ENCODE assay signal across 30 cellular contexts in genomic region chr6:125558451-125558850, GRCh38.
DNase-seq lines count a peak whose midpoint lies in the region; ATAC-seq, FAIRE-seq and TF ChIP-seq lines count a peak whose summit lies in the region.
"Had no signal": no experiment of that assay in that cellular context is flagged by ENCODE, and none has a peak within 500 bp of the region (broad histone marks: within the 10 kb centered on the region; RNA-seq: fewer than 3 reads in every experiment).

No MANE protein-coding gene starts in this region.

- no peaks in the 10 kb centered on the region for H3K9me1 ChIP-seq in K562 (ENCODE audit: control insufficient read depth, insufficient read depth, low read length)

- H2BK15ac ChIP-seq in mesendoderm (replicated peaks; ENCODE audit: low read depth) = no peak overlapping the region

- 1% methylated on average over 6 of the region's 6 CpGs for WGBS in K562 (ENCODE audit: insufficient coverage, low coverage, missing lambda C conversion rate)
- WGBS in mesendoderm (ENCODE audit: extremely low coverage, insufficient coverage, low lambda C conversion rate) = no CpG with 5 or more reads among the region's 6 CpGs
- WGBS in smooth muscle cell (ENCODE audit: low lambda C conversion rate) = 17% methylated on average over 6 of the region's 6 CpGs

- peaks cover 9% of the 10 kb centered on the region for H3F3A ChIP-seq in smooth muscle cell (ENCODE audit: low read depth)
- H3F3A ChIP-seq in GM23338 (replicated peaks; ENCODE audit: low read depth) = no peaks in the 10 kb centered on the region

- TF ChIP-seq RAD21 in K562 (CRISPR knock-in tag; conservative IDR thresholded peaks at IDR 0.05 in 1 of 2, IDR thresholded peaks at IDR 0.05 in 1 of 2) = no peak

- H4K8ac ChIP-seq in mesendoderm (ENCODE audit: low read depth, low read length) = no peak overlapping the region

- H3K27ac Mint-ChIP-seq in GM23338 = no peak overlapping the region
- H3K27ac Mint-ChIP-seq: activated CD4-positive, alpha-beta memory T cell treated with anti-CD3 and anti-CD28 coated beads for 36 hours; activated naive CD4-positive, alpha-beta T cell treated with anti-CD3 and anti-CD28 coated beads, Interleukin-2, amount 10 ng/mL, durations not matched to agents 7 days and 5 days; T-helper 17 cell had no signal

- BruUV-seq in K562 (replicated peaks; lab: Mats Ljungman, UMichigan) = no TSS peak

- H2AK5ac ChIP-seq in mesendoderm (ENCODE audit: low read length) = no peak overlapping the region

- H3K4me3 ChIP-seq in K562 (no peak overlapping the region), mesendoderm (ENCODE audit: low read length) (no peak overlapping the region), smooth muscle cell (no peak overlapping the region), GM23338 (no peak overlapping the region)
- H3K4me3 ChIP-seq: adrenal gland, heart right ventricle, PC-9, sigmoid colon, transverse colon had no signal

- intact Hi-C loops in K562 (cut with micrococcal nuclease) = no loop called here

- H4K20me1 ChIP-seq in K562 (replicated peaks; ENCODE audit: control insufficient read depth, insufficient read depth, low read length) (no peaks in the 10 kb centered on the region), smooth muscle cell (ENCODE audit: low read depth) (no peaks in the 10 kb centered on the region), GM23338 (replicated peaks; ENCODE audit: insufficient read depth) (no peaks in the 10 kb centered on the region)

- TF ChIP-seq CTCF in K562 (IDR thresholded peaks at IDR 0.05 in 2 of 3, conservative IDR thresholded peaks at IDR 0.05 in 1 of 3; ENCODE audit: insufficient read depth in 2 of 3, low read depth in 1 of 3, low read length in 3 of 3) (no peak), smooth muscle cell (IDR thresholded peaks at IDR 0.05; ENCODE audit: borderline replicate concordance, insufficient read depth, poor library complexity, severe bottlenecking) (no peak), GM23338 (conservative IDR thresholded peaks at IDR 0.05; ENCODE audit: low read depth in 2 of 2) (no peak)

- peaks cover 1% of the 10 kb centered on the region for H3K27me3 Mint-ChIP-seq in GM23338 (ENCODE audit: insufficient read depth, low read depth, poor library complexity)
- H3K27me3 Mint-ChIP-seq in activated T-cell treated with anti-CD3 and anti-CD28 coated beads, Interleukin-2, amount 50 U/mL, for 4 hours (ENCODE audit: low read depth) = no peaks in the 10 kb centered on the region
- H3K27me3 Mint-ChIP-seq: brain had no signal

- H4K5ac ChIP-seq in mesendoderm (ENCODE audit: low read length) = no peak overlapping the region

- TF ChIP-seq EP300 in K562 (IDR thresholded peaks at IDR 0.05; ENCODE audit: low read length) = no peak

- H3K4ac ChIP-seq in mesendoderm (ENCODE audit: low read depth, low read length) = no peak overlapping the region

- no peak overlapping the region for H2BK5ac ChIP-seq in mesendoderm (ENCODE audit: low read length)

- in situ Hi-C loops in K562 (cut with MboI) = no loop called here

- ATAC-seq in K562 = peak; percentile 41
- ATAC-seq in GM23338 = no peak; the same call in 2 of the 3 replicates
- ATAC-seq in activated T-cell treated with anti-CD3 and anti-CD28 coated beads, Interleukin-2, amount 50 U/mL, for 4 hours = no peak
- no peak for ATAC-seq in HG02588 (IDR thresholded peaks at IDR 0.05; ENCODE audit: unreplicated experiment)
- ATAC-seq: T-helper 17 cell had no signal

- 0 out of 3 replicates have a peak, but pooled peaks cover 3% of the 10 kb centered on the region for H3K4me1 Mint-ChIP-seq in GM23338
- H3K4me1 Mint-ChIP-seq in activated T-cell treated with anti-CD3 and anti-CD28 coated beads, Interleukin-2, amount 50 U/mL, for 4 hours (ENCODE audit: low read depth) = no peaks in the 10 kb centered on the region
- H3K4me1 Mint-ChIP-seq: activated naive CD4-positive, alpha-beta T cell treated with anti-CD3 and anti-CD28 coated beads, Interleukin-2, amount 10 ng/mL, durations not matched to agents 7 days and 5 days; T-helper 17 cell had no signal

- POLR2A ChIA-PET in K562 (lab: Yijun Ruan, JAX) = no interaction called here

- H2AFZ ChIP-seq in K562 (ENCODE audit: low read depth, low read length) = no peak overlapping the region
- H2AFZ ChIP-seq in smooth muscle cell (ENCODE audit: low read depth) = peak overlapping the region; percentile 80
- H2AFZ ChIP-seq in GM23338 = no peak overlapping the region
- H2AFZ ChIP-seq: PC-9 had no signal

- H3K9ac ChIP-seq in K562 (ENCODE audit: insufficient read depth in 1 of 2, low read depth in 2 of 2, low read length in 2 of 2) = no peak overlapping the region
- no peak overlapping the region for H3K9ac ChIP-seq in mesendoderm (ENCODE audit: low read length)
- no peak overlapping the region for H3K9ac ChIP-seq in smooth muscle cell (ENCODE audit: low read depth)

- no peak overlapping the region for H3K23ac ChIP-seq in mesendoderm (ENCODE audit: low read length)

- H3K79me1 ChIP-seq in mesendoderm (ENCODE audit: low read length) = no peaks in the 10 kb centered on the region

- no peaks in the 10 kb centered on the region for H3K36me3 Mint-ChIP-seq in GM23338 (ENCODE audit: low read depth)
- no peaks in the 10 kb centered on the region for H3K36me3 Mint-ChIP-seq in activated T-cell treated with anti-CD3 and anti-CD28 coated beads, Interleukin-2, amount 50 U/mL, for 4 hours (ENCODE audit: insufficient read depth)
- H3K36me3 Mint-ChIP-seq: activated CD4-positive, alpha-beta memory T cell treated with anti-CD3 and anti-CD28 coated beads for 36 hours; activated naive CD4-positive, alpha-beta T cell treated with anti-CD3 and anti-CD28 coated beads, Interleukin-2, amount 10 ng/mL, durations not matched to agents 7 days and 5 days; brain had no signal

- no peaks in the 10 kb centered on the region for H3K9me3 Mint-ChIP-seq in GM23338
- no peaks in the 10 kb centered on the region for H3K9me3 Mint-ChIP-seq in activated T-cell treated with anti-CD3 and anti-CD28 coated beads, Interleukin-2, amount 50 U/mL, for 4 hours
- H3K9me3 Mint-ChIP-seq: activated CD4-positive, alpha-beta memory T cell treated with anti-CD3 and anti-CD28 coated beads for 36 hours; activated naive CD4-positive, alpha-beta T cell treated with anti-CD3 and anti-CD28 coated beads, Interleukin-2, amount 10 ng/mL, durations not matched to agents 7 days and 5 days; brain had no signal

- no peak overlapping the region for H2BK120ac ChIP-seq in mesendoderm (ENCODE audit: low read depth, low read length)

- no peak overlapping the region for H3K56ac ChIP-seq in mesendoderm (ENCODE audit: low read length)

- H3K27me3 ChIP-seq in K562 (ENCODE audit: control insufficient read depth in 2 of 2, insufficient read depth in 2 of 2, low read length in 2 of 2) = peaks cover 0 to 8% of the 10 kb centered on the region in 2 experiments; a peak in 1 of 5 replicates
- no peaks in the 10 kb centered on the region for H3K27me3 ChIP-seq in mesendoderm (ENCODE audit: insufficient read depth, low read length, poor library complexity)
- no peaks in the 10 kb centered on the region for H3K27me3 ChIP-seq in smooth muscle cell (ENCODE audit: low read depth)
- H3K27me3 ChIP-seq in GM23338 (ENCODE audit: insufficient read depth) = no peaks in the 10 kb centered on the region
- H3K27me3 ChIP-seq: adrenal gland, sigmoid colon had no signal

- H3K9me3 ChIP-seq in K562 (replicated peaks; ENCODE audit: control insufficient read depth, insufficient read depth, low read depth, low read length) = no peaks in the 10 kb centered on the region
- H3K9me3 ChIP-seq in smooth muscle cell (replicated peaks; ENCODE audit: low read depth) = no peaks in the 10 kb centered on the region
- H3K9me3 ChIP-seq: adrenal gland, heart right ventricle, sigmoid colon, transverse colon had no signal

- H3K9me2 ChIP-seq in GM23338 (ENCODE audit: insufficient read depth) = 0 out of 2 replicates have a peak, but pooled peaks cover 3% of the 10 kb centered on the region

- H3K4me1 ChIP-seq in K562 (replicated peaks in 1 of 2; ENCODE audit: control insufficient read depth in 2 of 2, insufficient read depth in 2 of 2, low read length in 2 of 2) (no peaks in the 10 kb centered on the region), mesendoderm (ENCODE audit: control insufficient read depth, low read depth, low read length) (no peaks in the 10 kb centered on the region), smooth muscle cell (ENCODE audit: low read depth) (peaks cover 19% of the 10 kb centered on the region), GM23338 (ENCODE audit: insufficient read depth) (no peaks in the 10 kb centered on the region)
- H3K4me1 ChIP-seq: adrenal gland, sigmoid colon, transverse colon had no signal

- no peak overlapping the region for H3K18ac ChIP-seq in mesendoderm (ENCODE audit: low read length)

- DNase-seq in DMS53 (lab: John Stamatoyannopoulos, UW) (peak; percentile 47), DMS53 treated with DMSO at 0.1 percent for 48 hours (lab: John Stamatoyannopoulos, UW; ENCODE audit: unreplicated experiment) (no peak), K562 (ENCODE audit: extremely low read depth in 1 of 4, low spot score in 3 of 4) (no peak), mesendoderm (peak; percentile 19), smooth muscle cell (lab: John Stamatoyannopoulos, UW; ENCODE audit: unreplicated experiment) (no peak), GM23338 (ENCODE audit: low spot score) (no peak)
- no peak for DNase-seq in activated T-cell treated with anti-CD3 and anti-CD28 coated beads, Interleukin-2, amount 50 U/mL, for 4 hours
- DNase-seq: activated CD4-positive, alpha-beta memory T cell treated with anti-CD3 and anti-CD28 coated beads for 36 hours; activated CD4-positive, alpha-beta T cell treated with anti-CD3 and anti-CD28 coated beads for 1 hour; activated naive CD4-positive, alpha-beta T cell treated with anti-CD3 and anti-CD28 coated beads, Interleukin-2, amount 10 ng/mL, durations not matched to agents 7 days and 5 days; adrenal gland; C1 segment of cervical spinal cord; DMS153; HCEC 1CT; heart right ventricle; NCI-H1048; NCI-H1694; NCI-H510A; posterior cingulate gyrus; sigmoid colon; stimulated activated CD4-positive, alpha-beta T cell treated with anti-CD3 and anti-CD28 coated beads, Interleukin-4, amount 100 ng/mL, for 1 hour; T-helper 17 cell; transverse colon had no signal

- H3K4me2 ChIP-seq in K562 (ENCODE audit: insufficient read depth, low read length) (no peak overlapping the region), mesendoderm (ENCODE audit: low read length) (no peak overlapping the region), smooth muscle cell (peak overlapping the region; percentile 58), GM23338 (no peak overlapping the region)
- H3K4me2 ChIP-seq: PC-9 had no signal

- H3K36me3 ChIP-seq in K562 (ENCODE audit: control insufficient read depth, insufficient read depth, low read length) (no peaks in the 10 kb centered on the region), mesendoderm (ENCODE audit: control insufficient read depth, insufficient read depth, low read length) (no peaks in the 10 kb centered on the region), smooth muscle cell (ENCODE audit: low read depth) (no peaks in the 10 kb centered on the region), GM23338 (ENCODE audit: insufficient read depth) (no peaks in the 10 kb centered on the region)
- H3K36me3 ChIP-seq: adrenal gland, heart right ventricle, sigmoid colon, transverse colon had no signal

- TF ChIP-seq POLR2A in K562 (conservative IDR thresholded peaks at IDR 0.05) = no peak

- CTCF ChIA-PET in K562 (lab: Yijun Ruan, JAX; ENCODE audit: low intra/inter-chr PET ratio) = no interaction called here

- H3K4me3 Mint-ChIP-seq in GM23338 = no peak overlapping the region
- no peak overlapping the region for H3K4me3 Mint-ChIP-seq in activated T-cell treated with anti-CD3 and anti-CD28 coated beads, Interleukin-2, amount 50 U/mL, for 4 hours
- H3K4me3 Mint-ChIP-seq: activated CD4-positive, alpha-beta memory T cell treated with anti-CD3 and anti-CD28 coated beads for 36 hours; activated naive CD4-positive, alpha-beta T cell treated with anti-CD3 and anti-CD28 coated beads, Interleukin-2, amount 10 ng/mL, durations not matched to agents 7 days and 5 days; T-helper 17 cell had no signal

- H3K79me2 ChIP-seq in K562 (ENCODE audit: control insufficient read depth, insufficient read depth, low read length) = no peaks in the 10 kb centered on the region
- no peaks in the 10 kb centered on the region for H3K79me2 ChIP-seq in mesendoderm (ENCODE audit: control insufficient read depth, insufficient read depth, low read length)
- no peaks in the 10 kb centered on the region for H3K79me2 ChIP-seq in smooth muscle cell (ENCODE audit: low read depth)
- H3K79me2 ChIP-seq in GM23338 (replicated peaks; ENCODE audit: insufficient read depth) = no peaks in the 10 kb centered on the region

- no peak for FAIRE-seq in K562 (lab: Jason Lieb, UNC)
- FAIRE-seq: frontal cortex, GM12892, TTC549 had no signal

- H3K27ac ChIP-seq in K562 (ENCODE audit: extremely low read depth, low read depth, low read length) (no peak overlapping the region), mesendoderm (ENCODE audit: low read depth, low read length) (no peak overlapping the region), smooth muscle cell (ENCODE audit: low read depth) (peak overlapping the region; percentile 5), GM23338 (ENCODE audit: low read depth) (no peak overlapping the region)
- H3K27ac ChIP-seq: 22Rv1, adrenal gland, PC-9, sigmoid colon, transverse colon had no signal

Comparison
In these comparisons a context has a peak if more than half of its experiments do, and no peak if none do; other contexts are left out.
1. DNase-seq: peak in DMS53 (single experiment) and mesendoderm (single experiment); none in DMS53 treated with DMSO at 0.1 percent for 48 hours (single experiment), K562 (0 of 4), smooth muscle cell (single experiment), GM23338 (single experiment) and activated T-cell treated with anti-CD3 and anti-CD28 coated beads, Interleukin-2, amount 50 U/mL, for 4 hours (single experiment).